Comparison of ENCODE assay signal across 15 cellular contexts in the genomic region with DNA sequence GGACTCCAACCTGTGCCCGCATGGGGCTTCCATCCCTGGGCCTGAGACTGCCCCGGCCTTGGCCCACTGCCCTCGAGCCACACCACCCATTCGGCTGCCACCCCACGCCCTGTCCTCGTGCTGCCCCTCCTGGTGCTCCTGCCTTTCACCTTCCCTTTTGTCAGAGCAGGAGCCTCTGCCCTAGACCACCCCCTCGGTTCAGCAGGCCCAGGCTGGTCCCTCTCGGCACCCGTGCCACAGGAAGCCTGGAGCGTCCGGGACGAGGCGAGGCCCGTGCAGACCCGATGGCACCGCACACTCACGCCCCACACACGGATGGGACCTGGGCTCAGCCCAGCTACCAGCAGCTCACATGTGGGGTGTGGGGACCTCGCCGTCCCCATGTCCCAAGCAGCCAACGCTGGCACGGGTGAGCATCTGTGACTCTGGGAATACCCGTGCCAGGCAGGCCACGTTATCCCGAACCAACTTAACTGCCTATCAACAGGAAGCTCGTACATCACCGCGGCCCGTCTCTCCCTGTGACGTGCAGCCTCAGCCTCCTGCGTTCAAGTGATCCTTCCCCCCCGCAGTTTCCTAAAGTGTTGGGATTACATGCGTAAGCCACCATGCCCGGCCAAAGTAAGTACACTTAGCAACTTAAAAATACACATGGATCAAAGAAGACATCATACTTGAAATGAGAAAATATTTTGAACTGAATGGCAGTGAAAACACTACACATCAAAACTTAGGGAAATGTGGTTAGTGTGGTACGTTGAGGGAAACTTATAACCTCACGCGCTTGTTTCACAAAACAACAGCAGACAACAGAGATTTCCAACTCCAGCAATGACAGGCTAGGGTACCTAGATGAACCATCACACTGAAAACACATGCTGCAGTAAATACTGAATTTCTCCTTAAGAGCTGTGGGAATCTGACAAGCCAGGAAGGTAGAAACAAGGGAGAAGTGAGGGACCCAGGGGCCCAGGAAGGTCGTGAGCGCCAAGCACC. TPM values are rescaled to one million over a fixed set of nuclear protein-coding genes. Genes with fewer than 3 reads are reported as not detected.
"Had no signal": no experiment of that assay in that cellular context is flagged by ENCODE, and none has a peak within 500 bp of the region (broad histone marks: within the 10 kb centered on the region; RNA-seq: fewer than 3 reads in every experiment).

No MANE protein-coding gene starts in this region.

- H3K4me1 Mint-ChIP-seq: activated B cell treated with CpG ODN at 0.5 μM for 24 hours, endodermal cell had no signal

- H3K4me3 ChIP-seq: breast epithelium, thyroid gland had no signal

- H3K27ac ChIP-seq: breast epithelium, thyroid gland had no signal

- ATAC-seq: natural killer cell treated with Interleukin-12 subunit alpha and Interleukin-12 subunit beta and Interleukin-15 and Interleukin-18, amount 100 ng/mL, for 72 hours had no signal

- DNase-seq: activated B cell treated with CpG ODN at 0.5 μM for 24 hours; activated CD4-positive, alpha-beta T cell treated with anti-CD3 and anti-CD28 coated beads, Interleukin-2, amount 50 U/mL, for 4 hours; activated naive CD8-positive, alpha-beta T cell treated with anti-CD3 and anti-CD28 coated beads, Interleukin-2, amount 10 ng/mL, durations not matched to agents 7 days and 5 days; anterior cingulate cortex; endodermal cell; mesenchymal stem cell; SHP77; stimulated activated CD4-positive, alpha-beta T cell treated with anti-CD3 and anti-CD28 coated beads, Interleukin-2, amount 100 ng/mL, for 48 hours; stimulated activated CD8-positive, alpha-beta memory T cell treated with anti-CD3 and anti-CD28 coated beads, Interleukin-4, amount 100 ng/mL, for 48 hours; thyroid gland had no signal

- H3K27ac Mint-ChIP-seq: activated B cell treated with CpG ODN at 0.5 μM for 24 hours; activated naive CD8-positive, alpha-beta T cell treated with anti-CD3 and anti-CD28 coated beads, Interleukin-2, amount 10 ng/mL, durations not matched to agents 7 days and 5 days; endodermal cell; natural killer cell treated with Interleukin-12 subunit alpha and Interleukin-12 subunit beta and Interleukin-15 and Interleukin-18, amount 100 ng/mL, for 72 hours had no signal

- H3K4me3 Mint-ChIP-seq: activated B cell treated with CpG ODN at 0.5 μM for 24 hours; activated naive CD8-positive, alpha-beta T cell treated with anti-CD3 and anti-CD28 coated beads, Interleukin-2, amount 10 ng/mL, durations not matched to agents 7 days and 5 days; endodermal cell; natural killer cell treated with Interleukin-12 subunit alpha and Interleukin-12 subunit beta and Interleukin-15 and Interleukin-18, amount 100 ng/mL, for 72 hours had no signal

- H3K9me3 Mint-ChIP-seq: activated B cell treated with CpG ODN at 0.5 μM for 24 hours; activated naive CD8-positive, alpha-beta T cell treated with anti-CD3 and anti-CD28 coated beads, Interleukin-2, amount 10 ng/mL, durations not matched to agents 7 days and 5 days; endodermal cell; natural killer cell treated with Interleukin-12 subunit alpha and Interleukin-12 subunit beta and Interleukin-15 and Interleukin-18, amount 100 ng/mL, for 72 hours had no signal

- H3K9me3 ChIP-seq: breast epithelium, thyroid gland had no signal

- H3K27me3 ChIP-seq: breast epithelium, thyroid gland had no signal

- H3K27me3 Mint-ChIP-seq: activated B cell treated with CpG ODN at 0.5 μM for 24 hours; activated naive CD8-positive, alpha-beta T cell treated with anti-CD3 and anti-CD28 coated beads, Interleukin-2, amount 10 ng/mL, durations not matched to agents 7 days and 5 days; natural killer cell treated with Interleukin-12 subunit alpha and Interleukin-12 subunit beta and Interleukin-15 and Interleukin-18, amount 100 ng/mL, for 72 hours had no signal

- H3K36me3 ChIP-seq: breast epithelium had no signal

- H3K4me1 ChIP-seq: breast epithelium, thyroid gland had no signal

RNA-seq across cellular contexts. Expression of gene DOK7, which starts 40.1 kb away (rescaled TPM):
- total RNA-seq: activated naive CD8-positive, alpha-beta T cell treated with anti-CD3 and anti-CD28 coated beads, Interleukin-2, amount 10 ng/mL, durations not matched to agents 7 days and 5 days; dermis microvascular lymphatic vessel endothelial cell; glomerular endothelial cell; osteoblast had no signal
